ENCODE assay signal across 30 cellular contexts in genomic region chr16:49767414-49767813, GRCh38.
"Had no signal": no experiment of that assay in that cellular context is flagged by ENCODE, and none has a peak within 500 bp of the region (broad histone marks: within the 10 kb centered on the region; RNA-seq: fewer than 3 reads in every experiment).

No MANE protein-coding gene starts in this region.

- H3K36me3 ChIP-seq: brain microvascular endothelial cell, WERI-Rb-1 had no signal

- H3K27ac ChIP-seq: brain microvascular endothelial cell, WERI-Rb-1 had no signal

- H3K9me3 Mint-ChIP-seq: activated B cell treated with CpG ODN at 0.5 μM for 24 hours; activated naive CD4-positive, alpha-beta T cell treated with anti-CD3 and anti-CD28 coated beads for 36 hours; activated naive CD4-positive, alpha-beta T cell treated with anti-CD3 and anti-CD28 coated beads, Interleukin-2, amount 50 U/mL, for 24 hours; activated naive CD8-positive, alpha-beta T cell treated with anti-CD3 and anti-CD28 coated beads, Interleukin-2, amount 10 ng/mL, durations not matched to agents 7 days and 5 days; activated T-helper 1 cell treated with anti-CD3 and anti-CD28 coated beads, Interleukin-12 subunit alpha, Interleukin-12 subunit beta, Interleukin-2, Interleukin-4 antibody, amounts not matched to agents 30 ng/mL and 10 ng/mL and 1 ng/mL, durations not matched to agents 14 hours and 24 hours and 36 hours; activated T-helper 2 cell treated with anti-CD3 and anti-CD28 coated beads, Interferon-gamma antibody, Interleukin-2, Interleukin-4, amounts not matched to agents 10 μg/mL and 5 μg/mL and 100 μg/mL, durations not matched to agents 14 hours and 24 hours and 36 hours; T-helper 2 cell treated with Interferon-gamma antibody and Interleukin-4, amounts not matched to agents 5 μg/mL and 100 μg/mL, for 36 hours had no signal

- ATAC-seq: activated CD4-positive, CD25-positive, alpha-beta regulatory T cell treated with anti-CD3 and anti-CD28 coated beads, Interleukin-2, amount 50 U/mL, for 24 hours; activated CD8-positive, alpha-beta memory T cell treated with anti-CD3 and anti-CD28 coated beads, Interleukin-2, amount 10 ng/mL, durations not matched to agents 7 days and 5 days; activated CD8-positive, alpha-beta T cell treated with anti-CD3 and anti-CD28 coated beads, Interleukin-2, amount 10 ng/mL, durations not matched to agents 7 days and 5 days; esophagus mucosa; T-helper 17 cell had no signal

- H3K27me3 Mint-ChIP-seq: activated B cell treated with CpG ODN at 0.5 μM for 24 hours; activated naive CD4-positive, alpha-beta T cell treated with anti-CD3 and anti-CD28 coated beads, Interleukin-2, amount 50 U/mL, for 24 hours had no signal

- H3K27me3 ChIP-seq: brain microvascular endothelial cell had no signal

- H3K36me3 Mint-ChIP-seq: activated CD8-positive, alpha-beta memory T cell treated with anti-CD3 and anti-CD28 coated beads, Interleukin-2, amount 10 ng/mL, durations not matched to agents 7 days and 5 days; activated naive CD4-positive, alpha-beta T cell treated with anti-CD3 and anti-CD28 coated beads, Interleukin-2, amount 50 U/mL, for 24 hours; activated naive CD8-positive, alpha-beta T cell treated with anti-CD3 and anti-CD28 coated beads, Interleukin-2, amount 10 ng/mL, durations not matched to agents 7 days and 5 days had no signal

- H3K27ac Mint-ChIP-seq: activated B cell treated with CpG ODN at 0.5 μM for 24 hours; activated CD8-positive, alpha-beta memory T cell treated with anti-CD3 and anti-CD28 coated beads, Interleukin-2, amount 10 ng/mL, durations not matched to agents 7 days and 5 days; activated CD8-positive, alpha-beta T cell treated with anti-CD3 and anti-CD28 coated beads, Interleukin-2, amount 10 ng/mL, durations not matched to agents 7 days and 5 days; activated naive CD4-positive, alpha-beta T cell treated with anti-CD3 and anti-CD28 coated beads for 36 hours; activated naive CD4-positive, alpha-beta T cell treated with anti-CD3 and anti-CD28 coated beads, Interleukin-2, amount 50 U/mL, for 24 hours; activated naive CD8-positive, alpha-beta T cell treated with anti-CD3 and anti-CD28 coated beads, Interleukin-2, amount 10 ng/mL, durations not matched to agents 7 days and 5 days; activated T-helper 1 cell treated with anti-CD3 and anti-CD28 coated beads, Interleukin-12 subunit alpha, Interleukin-12 subunit beta, Interleukin-2, Interleukin-4 antibody, amounts not matched to agents 30 ng/mL and 10 ng/mL and 1 ng/mL, durations not matched to agents 14 hours and 24 hours and 36 hours; activated T-helper 2 cell treated with anti-CD3 and anti-CD28 coated beads, Interferon-gamma antibody, Interleukin-2, Interleukin-4, amounts not matched to agents 10 μg/mL and 5 μg/mL and 100 μg/mL, durations not matched to agents 14 hours and 24 hours and 36 hours; T-helper 17 cell; T-helper 2 cell treated with Interferon-gamma antibody and Interleukin-4, amounts not matched to agents 5 μg/mL and 100 μg/mL, for 36 hours had no signal

- DNase-seq: activated B cell treated with CpG ODN at 0.5 μM for 24 hours; activated CD4-positive, alpha-beta T cell treated with anti-CD3 and anti-CD28 coated beads for 48 hours; activated CD4-positive, alpha-beta T cell treated with anti-CD3 and anti-CD28 coated beads, Interleukin-2, amount 50 U/mL, for 1 hour; activated CD4-positive, alpha-beta T cell treated with anti-CD3 and anti-CD28 coated beads, Interleukin-2, amount 50 U/mL, for 48 hours; activated CD8-positive, alpha-beta memory T cell treated with anti-CD3 and anti-CD28 coated beads, Interleukin-2, amount 10 ng/mL, durations not matched to agents 7 days and 5 days; activated CD8-positive, alpha-beta memory T cell treated with anti-CD3 and anti-CD28 coated beads, Interleukin-2, amount 50 U/mL, for 4 hours; activated CD8-positive, alpha-beta T cell treated with anti-CD3 and anti-CD28 coated beads, Interleukin-2, amount 10 ng/mL, durations not matched to agents 7 days and 5 days; activated effector memory CD4-positive, alpha-beta T cell treated with anti-CD3 and anti-CD28 coated beads, Interleukin-2, amount 50 U/mL, for 16 hours; activated naive CD4-positive, alpha-beta T cell treated with anti-CD3 and anti-CD28 coated beads for 36 hours; activated naive CD8-positive, alpha-beta T cell treated with anti-CD3 and anti-CD28 coated beads, Interleukin-2, amount 10 ng/mL, durations not matched to agents 7 days and 5 days; activated T-cell treated with anti-CD3 and anti-CD28 coated beads, Interleukin-2, amount 50 U/mL, for 1 hour; activated T-cell treated with anti-CD3 and anti-CD28 coated beads, Interleukin-2, amount 50 U/mL, for 48 hours; brain microvascular endothelial cell; caudate nucleus; effector CD8-positive, alpha-beta T cell; foreskin fibroblast; head of caudate nucleus; T-helper 1 cell; T-helper 17 cell; T1000 had no signal

- FAIRE-seq: astrocyte, colon, frontal cortex had no signal

- H3K4me1 Mint-ChIP-seq: activated B cell treated with CpG ODN at 0.5 μM for 24 hours; activated CD8-positive, alpha-beta memory T cell treated with anti-CD3 and anti-CD28 coated beads, Interleukin-2, amount 10 ng/mL, durations not matched to agents 7 days and 5 days; activated naive CD4-positive, alpha-beta T cell treated with anti-CD3 and anti-CD28 coated beads, Interleukin-2, amount 50 U/mL, for 24 hours; activated naive CD8-positive, alpha-beta T cell treated with anti-CD3 and anti-CD28 coated beads, Interleukin-2, amount 10 ng/mL, durations not matched to agents 7 days and 5 days had no signal

- H3K4me3 Mint-ChIP-seq: activated B cell treated with CpG ODN at 0.5 μM for 24 hours; activated CD8-positive, alpha-beta memory T cell treated with anti-CD3 and anti-CD28 coated beads, Interleukin-2, amount 10 ng/mL, durations not matched to agents 7 days and 5 days; activated CD8-positive, alpha-beta T cell treated with anti-CD3 and anti-CD28 coated beads, Interleukin-2, amount 10 ng/mL, durations not matched to agents 7 days and 5 days; activated naive CD4-positive, alpha-beta T cell treated with anti-CD3 and anti-CD28 coated beads for 36 hours; activated naive CD4-positive, alpha-beta T cell treated with anti-CD3 and anti-CD28 coated beads, Interleukin-2, amount 50 U/mL, for 24 hours; activated naive CD8-positive, alpha-beta T cell treated with anti-CD3 and anti-CD28 coated beads, Interleukin-2, amount 10 ng/mL, durations not matched to agents 7 days and 5 days; activated T-helper 1 cell treated with anti-CD3 and anti-CD28 coated beads, Interleukin-12 subunit alpha, Interleukin-12 subunit beta, Interleukin-2, Interleukin-4 antibody, amounts not matched to agents 30 ng/mL and 10 ng/mL and 1 ng/mL, durations not matched to agents 14 hours and 24 hours and 36 hours; T-helper 17 cell; T-helper 2 cell treated with Interferon-gamma antibody and Interleukin-4, amounts not matched to agents 5 μg/mL and 100 μg/mL, for 36 hours had no signal
